ENCODE assay signal across 22 cellular contexts in the genomic region with DNA sequence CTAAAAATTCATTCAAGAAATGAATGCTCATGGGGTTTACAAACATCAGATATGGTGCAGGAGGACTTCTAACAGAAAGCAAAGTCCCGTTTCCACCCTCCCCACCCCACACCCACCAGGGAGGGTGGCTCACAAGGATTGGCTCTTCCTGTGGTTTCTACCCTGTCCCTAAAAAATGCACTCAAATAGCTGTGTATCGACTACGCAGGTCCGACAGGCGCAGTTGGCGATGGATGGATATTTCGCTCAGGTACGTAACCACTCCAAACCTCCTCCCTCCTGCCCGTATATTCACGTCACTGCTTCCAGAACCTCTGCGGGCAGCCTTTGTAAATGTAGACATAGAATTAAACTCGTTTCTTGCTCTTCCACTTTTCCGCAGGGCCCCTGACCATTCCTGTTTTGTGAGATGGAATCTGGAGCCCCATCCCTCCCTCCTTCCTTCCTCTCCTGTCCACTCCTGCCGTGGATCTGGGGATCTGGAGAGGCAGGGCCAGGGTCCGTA.
A peak's percentile ranks its signal among the peaks of the same experiment; 100 is the strongest.
DNase-seq lines count a peak whose midpoint lies in the region; ATAC-seq, FAIRE-seq and TF ChIP-seq lines count a peak whose summit lies in the region.
"Had no signal": no experiment of that assay in that cellular context is flagged by ENCODE, and none has a peak within 500 bp of the region (broad histone marks: within the 10 kb centered on the region; RNA-seq: fewer than 3 reads in every experiment).

No MANE protein-coding gene starts in this region.

- H2AFZ ChIP-seq in GM23338, result 0 out of 2 replicates have a peak overlapping the region, but pooled peaks have one; percentile 52

- H3K4me1 Mint-ChIP-seq in GM23338, result peaks cover 11% of the 10 kb centered on the region
- H3K4me1 Mint-ChIP-seq: CD4-positive, CD25-positive, alpha-beta regulatory T cell; CD8-positive, alpha-beta memory T cell had no signal

- H3K27me3 ChIP-seq in GM23338 (ENCODE audit: insufficient read depth) (no peaks in the 10 kb centered on the region), heart left ventricle (peaks cover 0 to 40% (median 6%) of the 10 kb centered on the region in 9 donors)

- FAIRE-seq in urothelium cell line (lab: Jason Lieb, UNC), result peak; percentile 84
- FAIRE-seq: A204.1, GM12878 had no signal

- ATAC-seq in GM23338 (no peak), heart left ventricle (no peak), GM21528 (IDR thresholded peaks at IDR 0.05; ENCODE audit: low FRiP score, unreplicated experiment) (no peak)
- ATAC-seq: GM12878 had no signal

- peaks cover 19% of the 10 kb centered on the region for H3K9me3 Mint-ChIP-seq in GM23338

- H3K9me2 ChIP-seq in GM23338 (ENCODE audit: insufficient read depth), result no peaks in the 10 kb centered on the region; the same call in 1 of the 2 replicates

- TF ChIP-seq CTCF in GM23338 (conservative IDR thresholded peaks at IDR 0.05; ENCODE audit: low read depth in 2 of 2) (no peak), heart left ventricle (IDR thresholded peaks at IDR 0.05) (no peak)

- peaks cover 11% of the 10 kb centered on the region for H3K27me3 Mint-ChIP-seq in GM23338 (ENCODE audit: insufficient read depth, low read depth, poor library complexity)

- peaks cover 17% of the 10 kb centered on the region for H3K9me3 ChIP-seq in KOPT-K1 (ENCODE audit: insufficient read depth, low read length, poor library complexity, severe bottlenecking)
- H3K9me3 ChIP-seq in heart left ventricle, result peaks cover 0 to 19% (median 12%) of the 10 kb centered on the region in 12 donors

- H3F3A ChIP-seq in GM23338 (replicated peaks; ENCODE audit: low read depth), result no peaks in the 10 kb centered on the region

- no peak overlapping the region for H3K4me2 ChIP-seq in GM23338

- no peak overlapping the region for H3K27ac Mint-ChIP-seq in GM23338
- H3K27ac Mint-ChIP-seq: CD4-positive, CD25-positive, alpha-beta regulatory T cell; CD8-positive, alpha-beta memory T cell; H9 had no signal

- TF ChIP-seq POLR2A in heart left ventricle (IDR thresholded peaks at IDR 0.05), result no peak

- no peaks in the 10 kb centered on the region for H4K20me1 ChIP-seq in GM23338 (replicated peaks; ENCODE audit: insufficient read depth)

- no peaks in the 10 kb centered on the region for H3K79me2 ChIP-seq in GM23338 (replicated peaks; ENCODE audit: insufficient read depth)

- WGBS in heart left ventricle, 4 donors, result 75 to 81% (median 77%) methylated on average over 15 of the region's 15 CpGs

- intact Hi-C loops in heart left ventricle (cut with DNase I), result no loop called here

- H3K4me3 ChIP-seq in GM23338 (no peak overlapping the region), heart left ventricle (no peak overlapping the region)
- H3K4me3 ChIP-seq: GM12878 had no signal

- H3K36me3 ChIP-seq in GM23338 (ENCODE audit: insufficient read depth) (no peaks in the 10 kb centered on the region), KOPT-K1 (ENCODE audit: insufficient read depth, low read length) (no peaks in the 10 kb centered on the region), heart left ventricle (no peaks in the 10 kb centered on the region)

- no peaks in the 10 kb centered on the region for H3K36me3 Mint-ChIP-seq in GM23338 (ENCODE audit: low read depth)
- H3K36me3 Mint-ChIP-seq: CD4-positive, CD25-positive, alpha-beta regulatory T cell; CD8-positive, alpha-beta memory T cell had no signal

- DNase-seq in GM23338 (ENCODE audit: low spot score), result no peak
- DNase-seq in islet precursor cell, result peak; percentile 57
- DNase-seq in urothelium cell line (ENCODE audit: low spot score), result no peak
- DNase-seq in heart left ventricle, result no peak
- no peak for DNase-seq in NCI-H526 (lab: John Stamatoyannopoulos, UW)
- DNase-seq in mesenteric fat pad (ENCODE audit: low spot score), result no peak
- DNase-seq: ACHN; AML-193; CD4-positive, CD25-positive, alpha-beta regulatory T cell; CD8-positive, alpha-beta memory T cell; COR-L47; DMS 273 treated with DMSO at 0.1 percent for 48 hours; DMS53; DND-41; EL; GOT3; H9; Karpas-422 had no signal

- H3K27ac ChIP-seq in GM23338 (ENCODE audit: low read depth), result no peak overlapping the region
- peak overlapping the region; percentile 99 for H3K27ac ChIP-seq in KOPT-K1 (ENCODE audit: low read depth, low read length, poor library complexity, severe bottlenecking)
- H3K27ac ChIP-seq in heart left ventricle, result no peak overlapping the region

- no peak overlapping the region for H3K4me3 Mint-ChIP-seq in GM23338
- H3K4me3 Mint-ChIP-seq: CD4-positive, CD25-positive, alpha-beta regulatory T cell; CD8-positive, alpha-beta memory T cell; H9 had no signal

- H3K4me1 ChIP-seq in GM23338 (ENCODE audit: insufficient read depth) (no peaks in the 10 kb centered on the region), heart left ventricle (no peaks in the 10 kb centered on the region)

TF ChIP-seq in GM23338, 12 proteins besides CTCF, POLR2A, EP300 and RAD21:
- TF ChIP-seq ZNF114 (CRISPR knock-in tag; IDR thresholded peaks at IDR 0.05) (no peak), CREB1 (CRISPR knock-in tag; IDR thresholded peaks at IDR 0.05; ENCODE audit: low read depth) (no peak), EZH2phosphoT487 (IDR thresholded peaks at IDR 0.05; ENCODE audit: unreplicated experiment) (no peak), POLR2AphosphoS5 (IDR thresholded peaks at IDR 0.05; ENCODE audit: low read depth) (no peak), NANOG (IDR thresholded peaks at IDR 0.05; ENCODE audit: borderline replicate concordance) (no peak), JUNB (IDR thresholded peaks at IDR 0.05; ENCODE audit: unreplicated experiment) (no peak)
